In genomic region chr12:12350868-12351463, GRCh38 we compare ENCODE assay signal across 8 cellular contexts. TPM values are rescaled to one million over a fixed set of nuclear protein-coding genes. Genes with fewer than 3 reads are reported as not detected.
A peak's percentile ranks its signal among the peaks of the same experiment; 100 is the strongest.
DNase-seq lines count a peak whose midpoint lies in the region; ATAC-seq, FAIRE-seq and TF ChIP-seq lines count a peak whose summit lies in the region.

No MANE protein-coding gene starts in this region.

- 46 to 52% methylated on average over 3 of the region's 3 CpGs for WGBS in testis, 2 donors

- H3K9me3 ChIP-seq in kidney (ENCODE audit: control insufficient read depth in 1 of 2, low read length in 2 of 2): no peaks in the 10 kb centered on the region
- H3K9me3 ChIP-seq in testis: no peaks in the 10 kb centered on the region

- TF ChIP-seq POLR2A in testis (IDR thresholded peaks at IDR 0.05): no peak

- H3K4me3 ChIP-seq in kidney (ENCODE audit: low read length in 2 of 2): peak overlapping the region; percentile 74 to 75
- no peak overlapping the region for H3K4me3 ChIP-seq in testis

- no peaks in the 10 kb centered on the region for H3K27me3 ChIP-seq in testis

- POLR2A ChIA-PET in activated CD8-positive, alpha-beta T cell treated with anti-CD3 and anti-CD28 coated beads, Interleukin-2, amount 10 ng/mL, durations not matched to agents 7 days and 5 days (lab: Charles Lee): no interaction called here

- CTCF ChIA-PET in activated CD8-positive, alpha-beta T cell treated with anti-CD3 and anti-CD28 coated beads, Interleukin-2, amount 10 ng/mL, durations not matched to agents 7 days and 5 days (lab: Charles Lee): interaction anchor here (1.1 to 2.7 kb wide), 3 partner anchors 11 to 386 kb away, joined by 3 to 11 read pairs (median 8); no protein-coding TSS in a partner anchor

- ATAC-seq in activated CD8-positive, alpha-beta T cell treated with anti-CD3 and anti-CD28 coated beads, Interleukin-2, amount 10 ng/mL, durations not matched to agents 7 days and 5 days: no peak
- ATAC-seq in GM18870 (IDR thresholded peaks at IDR 0.05; ENCODE audit: unreplicated experiment): no peak
- no peak for ATAC-seq in GM18858 (IDR thresholded peaks at IDR 0.05; ENCODE audit: unreplicated experiment)

- H3K27me3 Mint-ChIP-seq in activated T-cell treated with anti-CD3 and anti-CD28 coated beads, Interleukin-2, amount 50 U/mL, for 24 hours: no peaks in the 10 kb centered on the region
- H3K27me3 Mint-ChIP-seq in activated CD8-positive, alpha-beta T cell treated with anti-CD3 and anti-CD28 coated beads, Interleukin-2, amount 10 ng/mL, durations not matched to agents 7 days and 5 days (ENCODE audit: low read depth): peaks cover 4% of the 10 kb centered on the region

- DNase-seq in activated T-cell treated with anti-CD3 and anti-CD28 coated beads, Interleukin-2, amount 50 U/mL, for 24 hours: no peak
- DNase-seq in activated T-cell treated with anti-CD3 and anti-CD28 coated beads for 4 hours (no peak), kidney (no peak), testis (no peak), NCI-H1092 treated with DMSO at 0.1 percent for 48 hours (lab: John Stamatoyannopoulos, UW) (no peak)
- DNase-seq in activated CD8-positive, alpha-beta T cell treated with anti-CD3 and anti-CD28 coated beads, Interleukin-2, amount 10 ng/mL, durations not matched to agents 7 days and 5 days: no peak

- FAIRE-seq in kidney (lab: Jason Lieb, UNC): no peak

- H3K4me1 Mint-ChIP-seq in activated T-cell treated with anti-CD3 and anti-CD28 coated beads, Interleukin-2, amount 50 U/mL, for 24 hours (ENCODE audit: low read depth): peaks cover 23% of the 10 kb centered on the region
- H3K4me1 Mint-ChIP-seq in activated CD8-positive, alpha-beta T cell treated with anti-CD3 and anti-CD28 coated beads, Interleukin-2, amount 10 ng/mL, durations not matched to agents 7 days and 5 days (ENCODE audit: low read depth): peaks cover 28% of the 10 kb centered on the region

- intact Hi-C loops in kidney (cut with DNase I) (no loop called here), testis (cut with DNase I; ENCODE audit: low total_unique reads) (no loop called here)

- H3K9ac ChIP-seq in kidney (ENCODE audit: low read length in 2 of 2): peak overlapping the region in 1 of 2 donors; percentile 65

- no peaks in the 10 kb centered on the region for H3K36me3 ChIP-seq in kidney (ENCODE audit: control insufficient read depth in 1 of 2, insufficient read depth in 2 of 2, low read length in 2 of 2)
- H3K36me3 ChIP-seq in testis (ENCODE audit: low read depth, missing control alignments): no peaks in the 10 kb centered on the region

- H3K36me3 Mint-ChIP-seq in activated T-cell treated with anti-CD3 and anti-CD28 coated beads, Interleukin-2, amount 50 U/mL, for 24 hours (ENCODE audit: low read depth): no peaks in the 10 kb centered on the region
- no peaks in the 10 kb centered on the region for H3K36me3 Mint-ChIP-seq in activated CD8-positive, alpha-beta T cell treated with anti-CD3 and anti-CD28 coated beads, Interleukin-2, amount 10 ng/mL, durations not matched to agents 7 days and 5 days (ENCODE audit: low read depth)

- H3K27ac ChIP-seq in kidney (ENCODE audit: low read depth in 2 of 2, low read length in 2 of 2): no peak overlapping the region
- peak overlapping the region; percentile 61 to 86 for H3K27ac ChIP-seq in testis

- no peak for TF ChIP-seq CTCF in kidney (IDR thresholded peaks at IDR 0.05; ENCODE audit: borderline replicate concordance, extremely low read depth, insufficient read depth)
- no peak for TF ChIP-seq CTCF in testis (IDR thresholded peaks at IDR 0.05)

- H3K4me1 ChIP-seq in kidney (ENCODE audit: control insufficient read depth in 1 of 2, insufficient read depth in 1 of 2, low read depth in 1 of 2, low read length in 2 of 2) (peaks cover 4 to 5% of the 10 kb centered on the region in 2 donors), testis (peaks cover 11% of the 10 kb centered on the region)

- peak overlapping the region; percentile 44 for H3K27ac Mint-ChIP-seq in activated T-cell treated with anti-CD3 and anti-CD28 coated beads, Interleukin-2, amount 50 U/mL, for 24 hours
- H3K27ac Mint-ChIP-seq in activated CD8-positive, alpha-beta T cell treated with anti-CD3 and anti-CD28 coated beads, Interleukin-2, amount 10 ng/mL, durations not matched to agents 7 days and 5 days: peak overlapping the region; percentile 37

- no peaks in the 10 kb centered on the region for H3K9me3 Mint-ChIP-seq in activated T-cell treated with anti-CD3 and anti-CD28 coated beads, Interleukin-2, amount 50 U/mL, for 24 hours
- H3K9me3 Mint-ChIP-seq in activated CD8-positive, alpha-beta T cell treated with anti-CD3 and anti-CD28 coated beads, Interleukin-2, amount 10 ng/mL, durations not matched to agents 7 days and 5 days (ENCODE audit: insufficient read depth): no peaks in the 10 kb centered on the region

- H3K4me3 Mint-ChIP-seq in activated T-cell treated with anti-CD3 and anti-CD28 coated beads, Interleukin-2, amount 50 U/mL, for 24 hours: peak overlapping the region; percentile 69
- H3K4me3 Mint-ChIP-seq in activated CD8-positive, alpha-beta T cell treated with anti-CD3 and anti-CD28 coated beads, Interleukin-2, amount 10 ng/mL, durations not matched to agents 7 days and 5 days: peak overlapping the region; percentile 68

RNA-seq across cellular contexts. Expression of gene MANSC1, which starts 0.9 kb away (rescaled TPM):
- under 1 TPM in 1 of 2 experiments, not detected in 1; 0.13 TPM for total RNA-seq in activated CD8-positive, alpha-beta T cell treated with anti-CD3 and anti-CD28 coated beads, Interleukin-2, amount 10 ng/mL, durations not matched to agents 7 days and 5 days
- total RNA-seq in kidney (38.7 TPM), testis (10 to 100 TPM; 24.0 to 24.7 TPM)
- polyA plus RNA-seq in kidney (ENCODE audit: insufficient read depth, low read depth, low replicate concordance) (14.1 TPM), testis (ENCODE audit: insufficient read depth, low read depth, low replicate concordance) (30.3 TPM)

RNA-seq across cellular contexts. Expression of gene BORCS5, which starts 5.9 kb away (rescaled TPM):
- total RNA-seq in activated CD8-positive, alpha-beta T cell treated with anti-CD3 and anti-CD28 coated beads, Interleukin-2, amount 10 ng/mL, durations not matched to agents 7 days and 5 days: 10 to 100 TPM; 18.8 to 21.2 TPM
- total RNA-seq in kidney: 14.0 TPM
- 11.2 TPM for polyA plus RNA-seq in kidney (ENCODE audit: insufficient read depth, low read depth, low replicate concordance)
- total RNA-seq in testis: 10 to 100 TPM; 22.8 to 46.3 TPM
- polyA plus RNA-seq in testis (ENCODE audit: insufficient read depth, low read depth, low replicate concordance): 20.3 TPM

Comparison
In these comparisons a context has a peak if more than half of its experiments do, and no peak if none do; other contexts are left out.
1. H3K27ac ChIP-seq: peak in testis (2 of 2); none in kidney (0 of 2).
2. H3K4me3 ChIP-seq: peak in kidney (2 of 2); none in testis (0 of 2).
3. RNA of gene MANSC1, which starts 0.9 kb away (total RNA-seq): 38.7 TPM in kidney (single experiment) and 24.0 to 24.7 TPM in testis; 0.13 TPM in activated CD8-positive, alpha-beta T cell treated with anti-CD3 and anti-CD28 coated beads, Interleukin-2, amount 10 ng/mL, durations not matched to agents 7 days and 5 days; every median in the first group is over 10 times any median in the second.